11 cellular contexts compared by ENCODE assay signal in genomic region chr19:38734176-38734425, GRCh38. TPM values are rescaled to one million over a fixed set of nuclear protein-coding genes. Genes with fewer than 3 reads are reported as not detected.
DNase-seq lines count a peak whose midpoint lies in the region; ATAC-seq and TF ChIP-seq lines count a peak whose summit lies in the region.
"Had no signal": no experiment of that assay in that cellular context is flagged by ENCODE, and none has a peak within 500 bp of the region (broad histone marks: within the 10 kb centered on the region; RNA-seq: fewer than 3 reads in every experiment).

No MANE protein-coding gene starts in this region.

- H3K4me1 ChIP-seq in lower lobe of right lung, result peaks cover 51% of the 10 kb centered on the region

- no peak for ATAC-seq in lower lobe of right lung

- peak overlapping the region; percentile 77 for H3K27ac ChIP-seq in lower lobe of right lung

- DNase-seq in activated naive CD4-positive, alpha-beta T cell treated with anti-CD3 and anti-CD28 coated beads, Interleukin-2, amount 10 ng/mL, durations not matched to agents 7 days and 5 days, result no peak
- DNase-seq in activated naive CD4-positive, alpha-beta T cell (lab: John Stamatoyannopoulos, UW), result no peak
- no peak for DNase-seq in activated T-helper 1 cell treated with anti-CD3 and anti-CD28 coated beads, Interleukin-12 subunit alpha, Interleukin-12 subunit beta, Interleukin-2, Interleukin-4 antibody, amounts not matched to agents 30 ng/mL and 10 ng/mL and 1 ng/mL, durations not matched to agents 14 hours and 24 hours and 36 hours (ENCODE audit: low spot score)
- no peak for DNase-seq in lower lobe of right lung
- no peak for DNase-seq in type B pancreatic cell (ENCODE audit: extremely low spot score, unreplicated experiment)
- DNase-seq in SHP77 treated with DMSO at 0.1 percent for 48 hours (lab: John Stamatoyannopoulos, UW), result no peak
- no peak for DNase-seq in NCI-H1694 (lab: John Stamatoyannopoulos, UW)
- DNase-seq in NCI-H748 (lab: John Stamatoyannopoulos, UW; ENCODE audit: unreplicated experiment), result no peak
- DNase-seq: NCI-H187 treated with DMSO at 0.1 percent for 48 hours had no signal

- no peaks in the 10 kb centered on the region for H3K9me3 Mint-ChIP-seq in activated naive CD4-positive, alpha-beta T cell treated with anti-CD3 and anti-CD28 coated beads, Interleukin-2, amount 10 ng/mL, durations not matched to agents 7 days and 5 days
- no peaks in the 10 kb centered on the region for H3K9me3 Mint-ChIP-seq in activated T-helper 1 cell treated with anti-CD3 and anti-CD28 coated beads, Interleukin-12 subunit alpha, Interleukin-12 subunit beta, Interleukin-2, Interleukin-4 antibody, amounts not matched to agents 30 ng/mL and 10 ng/mL and 1 ng/mL, durations not matched to agents 14 hours and 24 hours and 36 hours
- no peaks in the 10 kb centered on the region for H3K9me3 Mint-ChIP-seq in type B pancreatic cell

- peaks cover 25% of the 10 kb centered on the region for H3K36me3 Mint-ChIP-seq in activated naive CD4-positive, alpha-beta T cell treated with anti-CD3 and anti-CD28 coated beads, Interleukin-2, amount 10 ng/mL, durations not matched to agents 7 days and 5 days
- H3K36me3 Mint-ChIP-seq in activated T-helper 1 cell treated with anti-CD3 and anti-CD28 coated beads, Interleukin-12 subunit alpha, Interleukin-12 subunit beta, Interleukin-2, Interleukin-4 antibody, amounts not matched to agents 30 ng/mL and 10 ng/mL and 1 ng/mL, durations not matched to agents 14 hours and 24 hours and 36 hours (ENCODE audit: low read depth), result peaks cover 23% of the 10 kb centered on the region
- H3K36me3 Mint-ChIP-seq in type B pancreatic cell, result peaks cover 9% of the 10 kb centered on the region

- H3K36me3 ChIP-seq in lower lobe of right lung, result peaks cover 22% of the 10 kb centered on the region

- CTCF ChIA-PET in activated naive CD4-positive, alpha-beta T cell treated with anti-CD3 and anti-CD28 coated beads, Interleukin-2, amount 10 ng/mL, durations not matched to agents 7 days and 5 days (lab: Charles Lee), result interaction anchor here (1.0 to 3.4 kb wide), 3 partner anchors 135 to 218 kb away, joined by 3 to 18 read pairs (median 5); partner anchors contain the start of genes MRPS12 and SARS2

- H3K4me3 ChIP-seq in lower lobe of right lung, result peak overlapping the region; percentile 39

- no peaks in the 10 kb centered on the region for H3K9me3 ChIP-seq in lower lobe of right lung

- H3K4me3 Mint-ChIP-seq in activated naive CD4-positive, alpha-beta T cell treated with anti-CD3 and anti-CD28 coated beads, Interleukin-2, amount 10 ng/mL, durations not matched to agents 7 days and 5 days, result peak overlapping the region; percentile 74
- peak overlapping the region; percentile 67 for H3K4me3 Mint-ChIP-seq in activated T-helper 1 cell treated with anti-CD3 and anti-CD28 coated beads, Interleukin-12 subunit alpha, Interleukin-12 subunit beta, Interleukin-2, Interleukin-4 antibody, amounts not matched to agents 30 ng/mL and 10 ng/mL and 1 ng/mL, durations not matched to agents 14 hours and 24 hours and 36 hours
- H3K4me3 Mint-ChIP-seq in type B pancreatic cell, result no peak overlapping the region

- peaks cover 39% of the 10 kb centered on the region for H3K27me3 Mint-ChIP-seq in activated naive CD4-positive, alpha-beta T cell treated with anti-CD3 and anti-CD28 coated beads, Interleukin-2, amount 10 ng/mL, durations not matched to agents 7 days and 5 days
- peaks cover 8% of the 10 kb centered on the region for H3K27me3 Mint-ChIP-seq in activated T-helper 1 cell treated with anti-CD3 and anti-CD28 coated beads, Interleukin-12 subunit alpha, Interleukin-12 subunit beta, Interleukin-2, Interleukin-4 antibody, amounts not matched to agents 30 ng/mL and 10 ng/mL and 1 ng/mL, durations not matched to agents 14 hours and 24 hours and 36 hours (ENCODE audit: insufficient read depth)
- H3K27me3 Mint-ChIP-seq in type B pancreatic cell, result peaks cover 10% of the 10 kb centered on the region

- H3K4me1 Mint-ChIP-seq in activated naive CD4-positive, alpha-beta T cell treated with anti-CD3 and anti-CD28 coated beads, Interleukin-2, amount 10 ng/mL, durations not matched to agents 7 days and 5 days, result peaks cover 60% of the 10 kb centered on the region
- H3K4me1 Mint-ChIP-seq in activated T-helper 1 cell treated with anti-CD3 and anti-CD28 coated beads, Interleukin-12 subunit alpha, Interleukin-12 subunit beta, Interleukin-2, Interleukin-4 antibody, amounts not matched to agents 30 ng/mL and 10 ng/mL and 1 ng/mL, durations not matched to agents 14 hours and 24 hours and 36 hours (ENCODE audit: low read depth), result peaks cover 44% of the 10 kb centered on the region
- H3K4me1 Mint-ChIP-seq in type B pancreatic cell (ENCODE audit: unreplicated experiment), result peaks cover 11% of the 10 kb centered on the region

- H3K27me3 ChIP-seq in lower lobe of right lung (ENCODE audit: low read depth), result no peaks in the 10 kb centered on the region

- H3K27ac Mint-ChIP-seq in activated naive CD4-positive, alpha-beta T cell treated with anti-CD3 and anti-CD28 coated beads, Interleukin-2, amount 10 ng/mL, durations not matched to agents 7 days and 5 days, result peak overlapping the region; percentile 91
- H3K27ac Mint-ChIP-seq in activated T-helper 1 cell treated with anti-CD3 and anti-CD28 coated beads, Interleukin-12 subunit alpha, Interleukin-12 subunit beta, Interleukin-2, Interleukin-4 antibody, amounts not matched to agents 30 ng/mL and 10 ng/mL and 1 ng/mL, durations not matched to agents 14 hours and 24 hours and 36 hours, result peak overlapping the region; percentile 89
- peak overlapping the region; percentile 88 for H3K27ac Mint-ChIP-seq in type B pancreatic cell
- H3K27ac Mint-ChIP-seq: WTC11 had no signal

- TF ChIP-seq CTCF in lower lobe of right lung (IDR thresholded peaks at IDR 0.05), result no peak
- TF ChIP-seq CTCF in type B pancreatic cell (conservative IDR thresholded peaks at IDR 0.05), result no peak

- intact Hi-C loops in activated T-helper 1 cell treated with anti-CD3 and anti-CD28 coated beads, Interleukin-12 subunit alpha, Interleukin-12 subunit beta, Interleukin-2, Interleukin-4 antibody, amounts not matched to agents 30 ng/mL and 10 ng/mL and 1 ng/mL, durations not matched to agents 14 hours and 24 hours and 36 hours (cut with micrococcal nuclease), result loop anchor here (2.0 to 5.0 kb wide), 2 partner anchors 77 to 197 kb away; partner anchors contain the start of genes MRPS12 and SARS2
- intact Hi-C loops in lower lobe of right lung (cut with DNase I), result no loop called here

RNA-seq across cellular contexts. Expression of gene CAPN12, which starts 10.2 kb away (rescaled TPM):
- total RNA-seq in activated T-helper 1 cell treated with anti-CD3 and anti-CD28 coated beads, Interleukin-12 subunit alpha, Interleukin-12 subunit beta, Interleukin-2, Interleukin-4 antibody, amounts not matched to agents 30 ng/mL and 10 ng/mL and 1 ng/mL, durations not matched to agents 14 hours and 24 hours and 36 hours, result 1.1 and 2.5 TPM in 2 replicates
- total RNA-seq in lower lobe of right lung, result 18.2 TPM
- 3.0 and 4.5 TPM in 2 replicates for total RNA-seq in type B pancreatic cell (ENCODE audit: low replicate concordance)
- total RNA-seq: dermis blood vessel endothelial cell had no signal

RNA-seq across cellular contexts. Expression of gene LGALS7, which starts 39.2 kb away (rescaled TPM):
- total RNA-seq in activated T-helper 1 cell treated with anti-CD3 and anti-CD28 coated beads, Interleukin-12 subunit alpha, Interleukin-12 subunit beta, Interleukin-2, Interleukin-4 antibody, amounts not matched to agents 30 ng/mL and 10 ng/mL and 1 ng/mL, durations not matched to agents 14 hours and 24 hours and 36 hours, result not detected in 2 replicates
- total RNA-seq in lower lobe of right lung (not detected), type B pancreatic cell (ENCODE audit: low replicate concordance) (1.8 and 1.9 TPM in 2 replicates)
- total RNA-seq: dermis blood vessel endothelial cell had no signal

RNA-seq across cellular contexts. Expression of gene LGALS7B, which starts 54.9 kb away (rescaled TPM):
- total RNA-seq in activated T-helper 1 cell treated with anti-CD3 and anti-CD28 coated beads, Interleukin-12 subunit alpha, Interleukin-12 subunit beta, Interleukin-2, Interleukin-4 antibody, amounts not matched to agents 30 ng/mL and 10 ng/mL and 1 ng/mL, durations not matched to agents 14 hours and 24 hours and 36 hours, result not detected in 2 replicates
- total RNA-seq in lower lobe of right lung (not detected), type B pancreatic cell (ENCODE audit: low replicate concordance) (not detected in 2 replicates)
